8 cellular contexts compared by ENCODE assay signal in the genomic region with DNA sequence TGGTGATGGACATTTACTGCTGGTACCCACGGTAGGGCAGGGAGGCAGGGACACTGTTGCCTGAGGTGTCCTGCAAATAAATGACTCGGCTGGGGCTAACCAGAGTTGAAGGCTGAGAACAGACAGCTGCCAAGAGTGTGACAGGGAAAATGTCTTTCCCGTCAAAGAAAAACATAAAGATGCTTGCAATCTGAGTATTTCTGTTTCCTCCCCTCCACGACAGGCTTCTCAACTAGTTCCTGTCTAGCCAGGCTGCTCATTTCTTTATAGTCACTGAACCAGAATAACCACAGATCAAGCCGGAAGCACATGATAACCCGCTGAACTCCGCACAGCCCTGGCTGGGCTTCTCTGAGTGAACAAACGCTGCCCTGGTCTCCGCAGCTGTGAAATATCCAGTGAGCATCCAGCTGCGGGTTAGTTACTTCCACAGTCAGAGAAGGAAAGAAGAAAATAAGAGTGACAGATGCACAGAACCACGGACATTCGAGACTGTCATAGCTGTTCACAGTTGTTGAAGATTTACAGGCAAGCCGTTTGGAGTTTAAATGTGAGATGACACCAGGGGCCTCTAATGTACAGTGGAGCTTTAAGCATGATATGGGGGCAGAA.
DNase-seq lines count a peak whose midpoint lies in the region; ATAC-seq lines count a peak whose summit lies in the region.

No MANE protein-coding gene starts in this region.

- peak; percentile 54 for ATAC-seq in HG02763 (IDR thresholded peaks at IDR 0.05; ENCODE audit: unreplicated experiment)
- ATAC-seq in stimulated activated naive B cell treated with anti-CD40 and anti-IgM and Interleukin-4, amounts not matched to agents 10 μg/mL and 1 μg/mL and 100 μg/mL, for 72 hours (replicated peaks), result peak; percentile 66 to 74

- peak; percentile 35 for DNase-seq in DMS 273 (lab: John Stamatoyannopoulos, UW; ENCODE audit: unreplicated experiment)
- DNase-seq in DMS 273 treated with DMSO at 0.1 percent for 48 hours (lab: John Stamatoyannopoulos, UW), result no peak
- DNase-seq in NOMO-1 (lab: John Stamatoyannopoulos, UW; ENCODE audit: unreplicated experiment in 2 of 2), result peak; percentile 23 to 70
- DNase-seq in activated effector memory CD4-positive, alpha-beta T cell treated with anti-CD3 and anti-CD28 coated beads, Interleukin-2, amount 50 U/mL, for 16 hours, result peak; percentile 73
- peak; percentile 70 for DNase-seq in iris pigment epithelial cell (ENCODE audit: low read depth)
- DNase-seq in stimulated activated naive B cell treated with anti-CD40 and anti-IgM and Interleukin-4, amounts not matched to agents 10 μg/mL and 1 μg/mL and 100 μg/mL, for 72 hours, result peak; percentile 51
- DNase-seq in 8988T, result no peak

- H3K27ac Mint-ChIP-seq in stimulated activated naive B cell treated with anti-CD40 and anti-IgM and Interleukin-4, amounts not matched to agents 10 μg/mL and 1 μg/mL and 100 μg/mL, for 72 hours, result peak overlapping the region; percentile 90

- peaks cover 28 to 40% of the 10 kb centered on the region in 2 donors for H3K4me1 Mint-ChIP-seq in stimulated activated naive B cell treated with anti-CD40 and anti-IgM and Interleukin-4, amounts not matched to agents 10 μg/mL and 1 μg/mL and 100 μg/mL, for 72 hours

- peaks cover 7 to 11% of the 10 kb centered on the region in 2 donors for H3K9me3 Mint-ChIP-seq in stimulated activated naive B cell treated with anti-CD40 and anti-IgM and Interleukin-4, amounts not matched to agents 10 μg/mL and 1 μg/mL and 100 μg/mL, for 72 hours

- peaks cover 0 to 4% of the 10 kb centered on the region in 2 donors for H3K27me3 Mint-ChIP-seq in stimulated activated naive B cell treated with anti-CD40 and anti-IgM and Interleukin-4, amounts not matched to agents 10 μg/mL and 1 μg/mL and 100 μg/mL, for 72 hours

- peak overlapping the region; percentile 45 to 68 for H3K4me3 Mint-ChIP-seq in stimulated activated naive B cell treated with anti-CD40 and anti-IgM and Interleukin-4, amounts not matched to agents 10 μg/mL and 1 μg/mL and 100 μg/mL, for 72 hours

- H3K36me3 Mint-ChIP-seq in stimulated activated naive B cell treated with anti-CD40 and anti-IgM and Interleukin-4, amounts not matched to agents 10 μg/mL and 1 μg/mL and 100 μg/mL, for 72 hours, result peaks cover 9% of the 10 kb centered on the region in 2 donors

Comparison
In these comparisons a context has a peak if more than half of its experiments do, and no peak if none do; other contexts are left out.
1. DNase-seq: peak in DMS 273 (single experiment), NOMO-1 (2 of 2), activated effector memory CD4-positive, alpha-beta T cell treated with anti-CD3 and anti-CD28 coated beads, Interleukin-2, amount 50 U/mL, for 16 hours (single experiment), iris pigment epithelial cell (single experiment) and stimulated activated naive B cell treated with anti-CD40 and anti-IgM and Interleukin-4, amounts not matched to agents 10 μg/mL and 1 μg/mL and 100 μg/mL, for 72 hours (single experiment); none in DMS 273 treated with DMSO at 0.1 percent for 48 hours (single experiment) and 8988T (single experiment).